17 cellular contexts compared by ENCODE assay signal in the genomic region with DNA sequence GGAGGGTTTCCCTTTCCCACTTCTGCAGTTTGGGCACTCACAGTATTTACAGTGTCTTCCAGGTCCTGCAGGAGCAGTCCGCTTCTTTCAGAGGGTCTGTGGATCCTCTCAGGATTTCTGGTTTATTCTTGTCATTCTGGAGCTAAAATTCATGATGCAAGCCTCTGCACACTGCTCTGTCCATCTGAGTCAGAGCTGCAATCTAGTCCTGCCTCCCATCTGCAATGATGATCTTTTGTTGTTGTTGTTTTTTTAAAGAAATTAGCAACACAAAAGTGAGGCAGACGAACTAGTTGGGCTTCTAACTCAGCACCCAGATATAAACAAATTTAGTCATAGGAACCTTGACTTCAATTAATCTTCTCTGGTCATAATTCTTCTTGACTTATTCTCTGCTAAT.
DNase-seq lines count a peak whose midpoint lies in the region; TF ChIP-seq lines count a peak whose summit lies in the region.
"Had no signal": no experiment of that assay in that cellular context is flagged by ENCODE, and none has a peak within 500 bp of the region (broad histone marks: within the 10 kb centered on the region; RNA-seq: fewer than 3 reads in every experiment).

No MANE protein-coding gene starts in this region.

- H3K9me2 ChIP-seq in GM23248 (ENCODE audit: insufficient read depth), result no peaks in the 10 kb centered on the region
- H3K9me2 ChIP-seq in OCI-LY1 (ENCODE audit: low read depth, low read length), result no peaks in the 10 kb centered on the region

- H3K27ac Mint-ChIP-seq in osteocyte (ENCODE audit: unreplicated experiment), result peak overlapping the region; percentile 73
- H3K27ac Mint-ChIP-seq: activated T-helper 17 cell treated with anti-CD3 and anti-CD28 coated beads, Interleukin-2, amount 50 U/mL, for 72 hours; HFFc6 had no signal

- H4K20me1 ChIP-seq in GM23248 (ENCODE audit: insufficient read depth) (no peaks in the 10 kb centered on the region), OCI-LY1 (ENCODE audit: insufficient read depth, low read length) (no peaks in the 10 kb centered on the region)

- peaks cover 2% of the 10 kb centered on the region for H3K36me3 Mint-ChIP-seq in osteocyte (ENCODE audit: unreplicated experiment)

- peak; percentile 50 for DNase-seq in GM23248
- DNase-seq in osteocyte (ENCODE audit: extremely low spot score, unreplicated experiment), result no peak
- DNase-seq in H4 (ENCODE audit: low spot score), result no peak
- DNase-seq in NCI-H2196 treated with DMSO at 0.1 percent for 48 hours (lab: John Stamatoyannopoulos, UW; ENCODE audit: unreplicated experiment), result no peak
- DNase-seq in NCI-H2081 (lab: John Stamatoyannopoulos, UW), result no peak
- DNase-seq: amygdala, heart right ventricle, HFFc6, kidney glomerular epithelial cell, ovary, T-helper 1 cell, testis had no signal

- no peaks in the 10 kb centered on the region for H3K9me3 ChIP-seq in GM23248 (ENCODE audit: low read depth)
- H3K9me3 ChIP-seq in OCI-LY1 (ENCODE audit: low read length), result peaks cover 6% of the 10 kb centered on the region; the same call in 1 of the 2 replicates
- peaks cover 3 to 4% of the 10 kb centered on the region in 2 donors for H3K9me3 ChIP-seq in esophagus (ENCODE audit: control insufficient read depth in 2 of 2, insufficient read depth in 1 of 2, low read depth in 1 of 2, low read length in 1 of 2)
- H3K9me3 ChIP-seq: ovary, testis had no signal

- H3K4me2 ChIP-seq in GM23248 (ENCODE audit: unreplicated experiment) (no peak overlapping the region), OCI-LY1 (ENCODE audit: low read length) (peak overlapping the region; percentile 44; the same call in 1 of the 2 replicates)

- WGBS in GM23248 (ENCODE audit: low coverage in 1 of 2, low lambda C conversion rate in 2 of 2, missing lambda C conversion rate in 2 of 2), 2 experiments, result 44 to 64% methylated on average over 2 of the region's 2 CpGs
- WGBS in esophagus, 2 donors, result 51 to 64% methylated on average over 2 of the region's 2 CpGs

- no peaks in the 10 kb centered on the region for H3K9me3 Mint-ChIP-seq in osteocyte (ENCODE audit: unreplicated experiment)
- H3K9me3 Mint-ChIP-seq: activated T-helper 17 cell treated with anti-CD3 and anti-CD28 coated beads, Interleukin-2, amount 50 U/mL, for 72 hours had no signal

- in situ Hi-C loops in GM23248 (cut with MboI), result no loop called here

- no peak overlapping the region for H3K4me3 Mint-ChIP-seq in osteocyte (ENCODE audit: unreplicated experiment)
- H3K4me3 Mint-ChIP-seq: activated T-helper 17 cell treated with anti-CD3 and anti-CD28 coated beads, Interleukin-2, amount 50 U/mL, for 72 hours; HFFc6 had no signal

- H3K9ac ChIP-seq in GM23248 (no peak overlapping the region), OCI-LY1 (ENCODE audit: low read length) (peak overlapping the region; percentile 36; the same call in 1 of the 2 replicates)

- H3K36me3 ChIP-seq in GM23248 (ENCODE audit: low read depth) (no peaks in the 10 kb centered on the region), OCI-LY1 (ENCODE audit: insufficient read depth, low read length) (no peaks in the 10 kb centered on the region; the same call in 1 of the 2 replicates), esophagus (ENCODE audit: control insufficient read depth in 2 of 2, insufficient read depth in 2 of 2, low read length in 1 of 2) (no peaks in the 10 kb centered on the region)
- H3K36me3 ChIP-seq: heart right ventricle, ovary had no signal

- H2AFZ ChIP-seq in GM23248 (no peak overlapping the region; the same call in 1 of the 2 replicates), OCI-LY1 (ENCODE audit: low read length) (no peak overlapping the region)

- peaks cover 8% of the 10 kb centered on the region for H3K27me3 Mint-ChIP-seq in osteocyte (ENCODE audit: unreplicated experiment)
- H3K27me3 Mint-ChIP-seq: activated T-helper 17 cell treated with anti-CD3 and anti-CD28 coated beads, Interleukin-2, amount 50 U/mL, for 72 hours had no signal

- H3K4me1 Mint-ChIP-seq in osteocyte (ENCODE audit: unreplicated experiment), result peaks cover 10% of the 10 kb centered on the region

- no peak overlapping the region for H3K4me3 ChIP-seq in GM23248
- no peak overlapping the region for H3K4me3 ChIP-seq in OCI-LY1 (ENCODE audit: low read depth, low read length, poor library complexity, severe bottlenecking)
- H3K4me3 ChIP-seq in esophagus (ENCODE audit: low read depth in 1 of 2, low read length in 2 of 2), result no peak overlapping the region
- H3K4me3 ChIP-seq: coronary artery, heart right ventricle, ovary, testis had no signal

- H3K27me3 ChIP-seq in GM23248 (replicated peaks; ENCODE audit: insufficient read depth) (no peaks in the 10 kb centered on the region), OCI-LY1 (ENCODE audit: insufficient read depth, low read length) (no peaks in the 10 kb centered on the region), esophagus (ENCODE audit: control insufficient read depth in 1 of 2, insufficient read depth in 2 of 2, low read length in 2 of 2) (no peaks in the 10 kb centered on the region)
- H3K27me3 ChIP-seq: heart right ventricle, ovary, testis had no signal

- H3F3A ChIP-seq in GM23248 (ENCODE audit: insufficient read depth) (no peaks in the 10 kb centered on the region), OCI-LY1 (ENCODE audit: insufficient read depth, low read length) (no peaks in the 10 kb centered on the region)

- TF ChIP-seq CTCF in OCI-LY1 (IDR thresholded peaks at IDR 0.05; ENCODE audit: low read length) (no peak), osteocyte (IDR thresholded peaks at IDR 0.05) (no peak)

- 0 out of 2 replicates have a peak, but pooled peaks cover 6% of the 10 kb centered on the region for H3K4me1 ChIP-seq in GM23248 (ENCODE audit: insufficient read depth)
- H3K4me1 ChIP-seq in OCI-LY1 (ENCODE audit: insufficient read depth, low read length, severe bottlenecking), result peaks cover 24% of the 10 kb centered on the region
- H3K4me1 ChIP-seq in esophagus (ENCODE audit: control insufficient read depth in 2 of 2, insufficient read depth in 2 of 2, low read length in 1 of 2), result peaks cover 2 to 4% of the 10 kb centered on the region in 2 donors
- H3K4me1 ChIP-seq: heart right ventricle, testis had no signal

- H3K27ac ChIP-seq in GM23248, result no peak overlapping the region
- H3K27ac ChIP-seq in OCI-LY1 (ENCODE audit: low read depth, low read length, poor library complexity, severe bottlenecking), result peak overlapping the region; percentile 91
- H3K27ac ChIP-seq in esophagus (ENCODE audit: low read depth in 2 of 2, low read length in 1 of 2), result peak overlapping the region; percentile 80 to 92
- H3K27ac ChIP-seq: coronary artery, heart right ventricle, ovary, testis, VCaP had no signal

- H3K79me2 ChIP-seq in GM23248 (ENCODE audit: insufficient read depth) (no peaks in the 10 kb centered on the region), OCI-LY1 (ENCODE audit: insufficient read depth, low read length) (no peaks in the 10 kb centered on the region)
